14 cellular contexts compared by ENCODE assay signal in genomic region chr11:80521592-80521991, GRCh38.
DNase-seq lines count a peak whose midpoint lies in the region; ATAC-seq and TF ChIP-seq lines count a peak whose summit lies in the region.
"Had no signal": no experiment of that assay in that cellular context is flagged by ENCODE, and none has a peak within 500 bp of the region (broad histone marks: within the 10 kb centered on the region; RNA-seq: fewer than 3 reads in every experiment).

No MANE protein-coding gene starts in this region.

- CTCF ChIA-PET in CD4-positive, alpha-beta memory T cell (lab: Charles Lee; ENCODE audit: partially characterized antibody), result no interaction called here

- H3K4me1 ChIP-seq in RWPE2 (ENCODE audit: insufficient read depth, poor library complexity, severe bottlenecking), result peaks cover 4% of the 10 kb centered on the region
- no peaks in the 10 kb centered on the region for H3K4me1 ChIP-seq in CD4-positive, alpha-beta memory T cell (ENCODE audit: insufficient read depth, low read length)

- H3K27me3 Mint-ChIP-seq in CD4-positive, alpha-beta memory T cell, result no peaks in the 10 kb centered on the region

- TF ChIP-seq CTCF in RWPE2 (IDR thresholded peaks at IDR 0.05; ENCODE audit: poor library complexity, severe bottlenecking) (no peak), epithelial cell of proximal tubule (conservative IDR thresholded peaks at IDR 0.05; ENCODE audit: low read depth, low read length) (no peak)

- no peaks in the 10 kb centered on the region for H3K36me3 Mint-ChIP-seq in CD4-positive, alpha-beta memory T cell

- no peak overlapping the region for H3K27ac Mint-ChIP-seq in CD4-positive, alpha-beta memory T cell
- H3K27ac Mint-ChIP-seq: H9 had no signal

- peak; percentile 46; the same call in 1 of the 3 replicates for ATAC-seq in RWPE2 (ENCODE audit: low read depth)

- peaks cover 3 to 17% (median 6%) of the 10 kb centered on the region in 8 donors for H3K9me3 Mint-ChIP-seq in CD4-positive, alpha-beta memory T cell
- H3K9me3 Mint-ChIP-seq: H9 had no signal

- no peak overlapping the region for H3K4me3 Mint-ChIP-seq in CD4-positive, alpha-beta memory T cell
- H3K4me3 Mint-ChIP-seq: H9 had no signal

- H3K9me3 ChIP-seq in RWPE2 (ENCODE audit: severe bottlenecking), result no peaks in the 10 kb centered on the region
- H3K9me3 ChIP-seq in CD4-positive, alpha-beta memory T cell (ENCODE audit: control insufficient read depth in 1 of 2, low read length in 2 of 2), result no peaks in the 10 kb centered on the region

- no peaks in the 10 kb centered on the region for H3K27me3 ChIP-seq in RWPE2 (ENCODE audit: insufficient read depth, poor library complexity, severe bottlenecking)
- H3K27me3 ChIP-seq in CD4-positive, alpha-beta memory T cell (ENCODE audit: insufficient read depth, low read length), result no peaks in the 10 kb centered on the region

- H3K27ac ChIP-seq in RWPE2 (ENCODE audit: poor library complexity, severe bottlenecking) (no peak overlapping the region), substantia nigra (ENCODE audit: low read depth, low read length, poor library complexity, severe bottlenecking) (no peak overlapping the region)
- H3K27ac ChIP-seq in CD4-positive, alpha-beta memory T cell (ENCODE audit: low read depth, low read length), result no peak overlapping the region

- DNase-seq in HT-29 (ENCODE audit: low spot score), result peak; percentile 32
- no peak for DNase-seq in RWPE2 (ENCODE audit: low spot score)
- DNase-seq in epithelial cell of proximal tubule (ENCODE audit: low read depth), result peak; percentile 33
- DNase-seq in renal cortical epithelial cell (ENCODE audit: low read depth), result peak; percentile 80
- DNase-seq in NCI-H226, result no peak
- no peak for DNase-seq in CD4-positive, alpha-beta memory T cell
- DNase-seq in substantia nigra (lab: John Stamatoyannopoulos, UW), result no peak
- DNase-seq: C1 segment of cervical spinal cord, H9, NCI-H1436 treated with DMSO at 0.1 percent for 48 hours, NCI-H2081 treated with DMSO at 0.1 percent for 48 hours, NCI-H2227 treated with DMSO at 0.1 percent for 48 hours, NCI-H69, SHP77 had no signal

- H3K4me3 ChIP-seq in RWPE2 (ENCODE audit: severe bottlenecking) (no peak overlapping the region), epithelial cell of proximal tubule (ENCODE audit: low read depth, low read length) (no peak overlapping the region)
- no peak overlapping the region for H3K4me3 ChIP-seq in CD4-positive, alpha-beta memory T cell (ENCODE audit: low read length in 2 of 2)

- no peaks in the 10 kb centered on the region for H3K4me1 Mint-ChIP-seq in CD4-positive, alpha-beta memory T cell
- H3K4me1 Mint-ChIP-seq: H9 had no signal

- POLR2A ChIA-PET in CD4-positive, alpha-beta memory T cell (lab: Charles Lee; ENCODE audit: partially characterized antibody), result no interaction called here

- no peaks in the 10 kb centered on the region for H3K36me3 ChIP-seq in RWPE2 (ENCODE audit: low read depth)
- no peaks in the 10 kb centered on the region for H3K36me3 ChIP-seq in CD4-positive, alpha-beta memory T cell (ENCODE audit: insufficient read depth, low read length)

- intact Hi-C loops in CD4-positive, alpha-beta memory T cell (cut with micrococcal nuclease), result no loop called here

Comparison
In these comparisons a context has a peak if more than half of its experiments do, and no peak if none do; other contexts are left out.
1. DNase-seq: peak in HT-29 (single experiment), epithelial cell of proximal tubule (single experiment) and renal cortical epithelial cell (single experiment); none in RWPE2 (single experiment), NCI-H226 (single experiment), CD4-positive, alpha-beta memory T cell (0 of 5) and substantia nigra (0 of 49).